ENCODE assay signal across 13 cellular contexts in genomic region chr7:156478486-156478885, GRCh38.
A peak's percentile ranks its signal among the peaks of the same experiment; 100 is the strongest.
DNase-seq lines count a peak whose midpoint lies in the region; ATAC-seq and TF ChIP-seq lines count a peak whose summit lies in the region.
"Had no signal": no experiment of that assay in that cellular context is flagged by ENCODE, and none has a peak within 500 bp of the region (broad histone marks: within the 10 kb centered on the region; RNA-seq: fewer than 3 reads in every experiment).

No MANE protein-coding gene starts in this region.

- peak overlapping the region; percentile 20 for H3K18ac ChIP-seq in neuronal stem cell (ENCODE audit: low read length)

- intact Hi-C loops in aorta (cut with DNase I): no loop called here
- intact Hi-C loops in vagina (cut with DNase I): no loop called here
- intact Hi-C loops in adrenal gland (cut with DNase I): loop anchor here in 1 of 2 donors (5.0 kb wide), 1 partner anchor 671 kb away; no protein-coding TSS in a partner anchor

- H2BK15ac ChIP-seq in neuronal stem cell (ENCODE audit: low read length): no peak overlapping the region

- H3K36me3 Mint-ChIP-seq in endodermal cell (ENCODE audit: low read depth): no peaks in the 10 kb centered on the region

- 94% methylated on average over 3 to 11 of the region's 11 CpGs for WGBS in endodermal cell (ENCODE audit: insufficient coverage in 1 of 2, insufficient read length in 1 of 2), 2 experiments
- no CpG with 5 or more reads among the region's 11 CpGs for WGBS in neuronal stem cell (ENCODE audit: extremely low coverage in 2 of 2, insufficient read length in 2 of 2, insufficient replicate concordance in 1 of 2), 2 donors
- 75 to 81% methylated on average over 11 of the region's 11 CpGs for WGBS in aorta, 2 donors
- 74 to 93% (median 89%) methylated on average over 5 to 11 of the region's 11 CpGs for WGBS in adrenal gland, 4 donors

- DNase-seq in HL-60 (ENCODE audit: low read depth in 1 of 2, low spot score in 1 of 2) (no peak), endodermal cell (peak; percentile 26), neuronal stem cell (ENCODE audit: low spot score) (no peak), aorta (no peak), vagina (ENCODE audit: extremely low spot score in 2 of 2) (no peak), adrenal gland (no peak)
- DNase-seq: ACHN; AML-193; Caco-2; CD4-positive, alpha-beta T cell; GM23248 had no signal

- H3K9me3 ChIP-seq in endodermal cell (ENCODE audit: control insufficient read depth, low read length) (no peaks in the 10 kb centered on the region), neuronal stem cell (replicated peaks in 1 of 2; ENCODE audit: control insufficient read depth in 2 of 2, insufficient read depth in 1 of 2, low read depth in 1 of 2, low read length in 2 of 2) (peaks cover 0 to 5% of the 10 kb centered on the region in 2 donors), aorta (ENCODE audit: control insufficient read depth, low read length) (no peaks in the 10 kb centered on the region), vagina (no peaks in the 10 kb centered on the region), adrenal gland (replicated peaks in 1 of 3) (no peaks in the 10 kb centered on the region)
- H3K9me3 ChIP-seq: HAP-1 had no signal

- H2BK12ac ChIP-seq in neuronal stem cell (ENCODE audit: low read length): no peak overlapping the region

- H2BK5ac ChIP-seq in neuronal stem cell (ENCODE audit: low read length): no peak overlapping the region

- ATAC-seq in aorta (ENCODE audit: low FRiP score): peak; percentile 60

- TF ChIP-seq CTCF in HL-60 (IDR thresholded peaks at IDR 0.05; ENCODE audit: insufficient read depth, low read length): no peak
- TF ChIP-seq CTCF in endodermal cell (conservative IDR thresholded peaks at IDR 0.05): no peak
- no peak for TF ChIP-seq CTCF in vagina (IDR thresholded peaks at IDR 0.05)
- TF ChIP-seq CTCF in adrenal gland (IDR thresholded peaks at IDR 0.05): no peak

- peak overlapping the region; percentile 27 for H2AK5ac ChIP-seq in neuronal stem cell (ENCODE audit: low read depth, low read length)

- peak overlapping the region; percentile 9 for H3K27ac ChIP-seq in HL-60 (replicated peaks)
- no peak overlapping the region for H3K27ac ChIP-seq in endodermal cell (ENCODE audit: low read depth, low read length)
- H3K27ac ChIP-seq in neuronal stem cell (replicated peaks; ENCODE audit: low read length): no peak overlapping the region
- no peak overlapping the region for H3K27ac ChIP-seq in aorta (ENCODE audit: low read depth in 1 of 2, low read length in 2 of 2)
- H3K27ac ChIP-seq in vagina: no peak overlapping the region
- no peak overlapping the region for H3K27ac ChIP-seq in adrenal gland
- H3K27ac ChIP-seq: C4-2B, GM23248 had no signal

- no peak overlapping the region for H4K8ac ChIP-seq in neuronal stem cell (ENCODE audit: low read depth, low read length)

- no peak overlapping the region for H2BK120ac ChIP-seq in neuronal stem cell (ENCODE audit: low read depth, low read length)

- no peaks in the 10 kb centered on the region for H3K9me3 Mint-ChIP-seq in endodermal cell
- H3K9me3 Mint-ChIP-seq: CD4-positive, alpha-beta T cell had no signal

- no peaks in the 10 kb centered on the region for H3K4me1 Mint-ChIP-seq in endodermal cell

- H3K4ac ChIP-seq in neuronal stem cell (ENCODE audit: low read length): no peak overlapping the region

- no peaks in the 10 kb centered on the region for H3K4me1 ChIP-seq in endodermal cell (ENCODE audit: control insufficient read depth, insufficient read depth, low read length)
- H3K4me1 ChIP-seq in neuronal stem cell (ENCODE audit: control insufficient read depth in 2 of 2, insufficient read depth in 1 of 2, low read depth in 1 of 2, low read length in 2 of 2): peaks cover 0 to 12% of the 10 kb centered on the region in 2 donors
- H3K4me1 ChIP-seq in aorta (ENCODE audit: control insufficient read depth in 1 of 2, insufficient read depth in 2 of 2, low read length in 2 of 2): no peaks in the 10 kb centered on the region
- no peaks in the 10 kb centered on the region for H3K4me1 ChIP-seq in vagina
- peaks cover 11 to 15% of the 10 kb centered on the region in 2 donors for H3K4me1 ChIP-seq in adrenal gland (replicated peaks in 1 of 2)
- H3K4me1 ChIP-seq: HAP-1 had no signal

- no peak overlapping the region for H3K4me3 Mint-ChIP-seq in endodermal cell
- H3K4me3 Mint-ChIP-seq: CD4-positive, alpha-beta T cell had no signal

- no peaks in the 10 kb centered on the region for H3K36me3 ChIP-seq in endodermal cell (ENCODE audit: control insufficient read depth, insufficient read depth, low read length)
- H3K36me3 ChIP-seq in neuronal stem cell (replicated peaks in 1 of 2; ENCODE audit: control insufficient read depth in 2 of 2, insufficient read depth in 2 of 2, low read length in 2 of 2): no peaks in the 10 kb centered on the region
- H3K36me3 ChIP-seq in aorta (ENCODE audit: control insufficient read depth in 1 of 2, insufficient read depth in 2 of 2, low read length in 1 of 2): no peaks in the 10 kb centered on the region
- H3K36me3 ChIP-seq in vagina: no peaks in the 10 kb centered on the region
- H3K36me3 ChIP-seq in adrenal gland (replicated peaks in 1 of 2): no peaks in the 10 kb centered on the region
- H3K36me3 ChIP-seq: HAP-1 had no signal

- H3K27me3 Mint-ChIP-seq in endodermal cell (ENCODE audit: insufficient read depth): peaks cover 5% of the 10 kb centered on the region

- no peak overlapping the region for H3K27ac Mint-ChIP-seq in endodermal cell
- H3K27ac Mint-ChIP-seq: CD4-positive, alpha-beta T cell had no signal

- H3K9ac ChIP-seq in endodermal cell (ENCODE audit: extremely low read depth, low read length, poor library complexity, severe bottlenecking) (no peak overlapping the region), neuronal stem cell (ENCODE audit: low read depth, low read length, poor library complexity) (peak overlapping the region; percentile 38)
- H3K9ac ChIP-seq: GM23248 had no signal

- TF ChIP-seq POLR2A in vagina (IDR thresholded peaks at IDR 0.05) (no peak), adrenal gland (IDR thresholded peaks at IDR 0.05) (no peak)

- no peaks in the 10 kb centered on the region for H3K27me3 ChIP-seq in HL-60 (ENCODE audit: insufficient read depth, poor library complexity, severe bottlenecking)
- no peaks in the 10 kb centered on the region for H3K27me3 ChIP-seq in endodermal cell (ENCODE audit: control insufficient read depth, insufficient read depth, low read length, poor library complexity, severe bottlenecking)
- no peaks in the 10 kb centered on the region for H3K27me3 ChIP-seq in neuronal stem cell (ENCODE audit: control insufficient read depth in 3 of 3, insufficient read depth in 3 of 3, low read depth in 1 of 3, low read length in 3 of 3)
- H3K27me3 ChIP-seq in aorta (ENCODE audit: control insufficient read depth in 1 of 2, insufficient read depth in 2 of 2, low read length in 1 of 2): no peaks in the 10 kb centered on the region
- no peaks in the 10 kb centered on the region for H3K27me3 ChIP-seq in vagina
- no peaks in the 10 kb centered on the region for H3K27me3 ChIP-seq in adrenal gland

- H3K4me2 ChIP-seq in neuronal stem cell (ENCODE audit: insufficient read depth, low read length, poor library complexity, severe bottlenecking): no peak overlapping the region

- H3K79me1 ChIP-seq in neuronal stem cell (ENCODE audit: low read depth, low read length): no peaks in the 10 kb centered on the region

- H3K4me3 ChIP-seq in HL-60 (replicated peaks; ENCODE audit: insufficient read depth, low read length) (no peak overlapping the region), endodermal cell (ENCODE audit: low read length) (no peak overlapping the region), neuronal stem cell (ENCODE audit: low read length in 2 of 2) (no peak overlapping the region), aorta (ENCODE audit: low read length in 2 of 2) (no peak overlapping the region), vagina (no peak overlapping the region), adrenal gland (no peak overlapping the region)
- H3K4me3 ChIP-seq: GM23248, HAP-1 had no signal

- H2AFZ ChIP-seq in neuronal stem cell (ENCODE audit: low read length): no peak overlapping the region
- H2AFZ ChIP-seq: GM23248 had no signal

- H4K91ac ChIP-seq in neuronal stem cell (ENCODE audit: low read depth, low read length, poor library complexity): no peak overlapping the region

- no peak overlapping the region for H3K14ac ChIP-seq in neuronal stem cell (ENCODE audit: low read length)

- no peak overlapping the region for H3K23ac ChIP-seq in neuronal stem cell (ENCODE audit: low read depth, low read length, poor library complexity)
